In genomic region chr20:61828891-61829290, GRCh38 we compare ENCODE assay signal across 18 cellular contexts.
A peak's percentile ranks its signal among the peaks of the same experiment; 100 is the strongest.
DNase-seq lines count a peak whose midpoint lies in the region; ATAC-seq and TF ChIP-seq lines count a peak whose summit lies in the region.
"Had no signal": no experiment of that assay in that cellular context is flagged by ENCODE, and none has a peak within 500 bp of the region (broad histone marks: within the 10 kb centered on the region; RNA-seq: fewer than 3 reads in every experiment).

No MANE protein-coding gene starts in this region.

- no peaks in the 10 kb centered on the region for H3K4me1 Mint-ChIP-seq in chondrocyte (ENCODE audit: low read depth)
- H3K4me1 Mint-ChIP-seq in Caco-2 (ENCODE audit: low read depth, unreplicated experiment): no peaks in the 10 kb centered on the region
- H3K4me1 Mint-ChIP-seq: B cell; CD8-positive, alpha-beta memory T cell had no signal

- H3K14ac ChIP-seq in neuronal stem cell (ENCODE audit: low read length): no peak overlapping the region

- no peak overlapping the region for H4K8ac ChIP-seq in neuronal stem cell (ENCODE audit: low read depth, low read length)

- H3K18ac ChIP-seq in neuronal stem cell (ENCODE audit: low read length): no peak overlapping the region

- H3K4me3 Mint-ChIP-seq in chondrocyte (ENCODE audit: unreplicated experiment) (no peak overlapping the region), Caco-2 (ENCODE audit: unreplicated experiment) (no peak overlapping the region)
- H3K4me3 Mint-ChIP-seq: B cell; CD14-positive monocyte; CD4-positive, alpha-beta T cell; CD8-positive, alpha-beta memory T cell; HFFc6 had no signal

- H3K27ac ChIP-seq in neuronal stem cell (replicated peaks; ENCODE audit: low read length): no peak overlapping the region
- no peak overlapping the region for H3K27ac ChIP-seq in coronary artery
- H3K27ac ChIP-seq: 22Rv1; BLaER1 treated with 17β-estradiol and CSF1 and Interleukin-3, amounts not matched to agents 10 nM and 100 nM had no signal

- no peak overlapping the region for H2BK5ac ChIP-seq in neuronal stem cell (ENCODE audit: low read length)

- peak overlapping the region; percentile 46 for H3K23ac ChIP-seq in neuronal stem cell (ENCODE audit: low read depth, low read length, poor library complexity)

- no peak overlapping the region for H3K4ac ChIP-seq in neuronal stem cell (ENCODE audit: low read length)

- H3K4me2 ChIP-seq in neuronal stem cell (ENCODE audit: insufficient read depth, low read length, poor library complexity, severe bottlenecking): no peak overlapping the region
- H3K4me2 ChIP-seq: BLaER1 treated with 17β-estradiol and CSF1 and Interleukin-3, amounts not matched to agents 10 nM and 100 nM had no signal

- no peak overlapping the region for H3K9ac ChIP-seq in neuronal stem cell (ENCODE audit: low read depth, low read length, poor library complexity)
- H3K9ac ChIP-seq: BLaER1 treated with 17β-estradiol and CSF1 and Interleukin-3, amounts not matched to agents 10 nM and 100 nM had no signal

- no peak overlapping the region for H2AK5ac ChIP-seq in neuronal stem cell (ENCODE audit: low read depth, low read length)

- H2BK15ac ChIP-seq in neuronal stem cell (ENCODE audit: low read length): no peak overlapping the region

- CTCF ChIA-PET in Caco-2 (lab: Charles Lee): no interaction called here

- DNase-seq in Right ventricle myocardium inferior (ENCODE audit: missing footprints): peak; percentile 28
- DNase-seq in left cardiac atrium: no peak
- peak; percentile 59 for DNase-seq in chondrocyte (ENCODE audit: low spot score)
- DNase-seq in neuronal stem cell (ENCODE audit: low spot score): no peak
- DNase-seq in Caco-2: no peak
- no peak for DNase-seq in coronary artery (ENCODE audit: low spot score)
- DNase-seq: Calu3; CD4-positive, alpha-beta T cell; CD8-positive, alpha-beta memory T cell; DND-41; GOT3; HFFc6 had no signal

- ATAC-seq in Right ventricle myocardium inferior: no peak
- ATAC-seq in left cardiac atrium: no peak
- ATAC-seq in esophagus mucosa: no peak

- no peak overlapping the region for H2BK120ac ChIP-seq in neuronal stem cell (ENCODE audit: low read depth, low read length)

- H3K79me1 ChIP-seq in neuronal stem cell (ENCODE audit: low read depth, low read length): no peaks in the 10 kb centered on the region

- H3K9me3 Mint-ChIP-seq in chondrocyte (ENCODE audit: low read depth): peaks cover 14% of the 10 kb centered on the region
- no peaks in the 10 kb centered on the region for H3K9me3 Mint-ChIP-seq in Caco-2 (ENCODE audit: unreplicated experiment)
- H3K9me3 Mint-ChIP-seq: CD4-positive, alpha-beta T cell; CD8-positive, alpha-beta memory T cell had no signal

- WGBS in neuronal stem cell (ENCODE audit: extremely low coverage in 2 of 2, insufficient read length in 2 of 2, insufficient replicate concordance in 1 of 2), 2 donors: no CpG with 5 or more reads among the region's 14 CpGs

- POLR2A ChIA-PET in Caco-2 (lab: Charles Lee): interaction anchor here (0.5 kb wide), 1 partner anchor 18 kb away, joined by 3 read pairs; no protein-coding TSS in a partner anchor

- no peaks in the 10 kb centered on the region for H3K4me1 ChIP-seq in neuronal stem cell (ENCODE audit: control insufficient read depth in 2 of 2, insufficient read depth in 1 of 2, low read depth in 1 of 2, low read length in 2 of 2)
- H3K4me1 ChIP-seq in Caco-2: no peaks in the 10 kb centered on the region
- H3K4me1 ChIP-seq: HAP-1 had no signal

- no TSS peak for BruUV-seq in Caco-2 (replicated peaks; lab: Mats Ljungman, UMichigan)

- no peak overlapping the region for H2BK12ac ChIP-seq in neuronal stem cell (ENCODE audit: low read length)

- intact Hi-C loops in Right ventricle myocardium inferior (cut with DNase I) (no loop called here), left cardiac atrium (cut with DNase I) (no loop called here), Caco-2 (cut with micrococcal nuclease; ENCODE audit: unreplicated experiment) (no loop called here)

- H3K36me3 Mint-ChIP-seq in chondrocyte (ENCODE audit: low read depth): no peaks in the 10 kb centered on the region
- H3K36me3 Mint-ChIP-seq in Caco-2 (ENCODE audit: insufficient read depth, unreplicated experiment): no peaks in the 10 kb centered on the region
- H3K36me3 Mint-ChIP-seq: CD14-positive monocyte; CD8-positive, alpha-beta memory T cell had no signal

- H4K91ac ChIP-seq in neuronal stem cell (ENCODE audit: low read depth, low read length, poor library complexity): no peak overlapping the region

- TF ChIP-seq CTCF in chondrocyte (IDR thresholded peaks at IDR 0.05) (no peak), Caco-2 (IDR thresholded peaks at IDR 0.05; ENCODE audit: insufficient read depth in 1 of 2, low read depth in 1 of 2, low read length in 1 of 2, severe bottlenecking in 1 of 2, unreplicated experiment in 1 of 2) (no peak), coronary artery (IDR thresholded peaks at IDR 0.05) (no peak)

- peaks cover 0 to 1% (median 0%) of the 10 kb centered on the region in 3 experiments for H3K27me3 ChIP-seq in neuronal stem cell (ENCODE audit: control insufficient read depth in 3 of 3, insufficient read depth in 3 of 3, low read depth in 1 of 3, low read length in 3 of 3)
- no peaks in the 10 kb centered on the region for H3K27me3 ChIP-seq in Caco-2 (replicated peaks; ENCODE audit: control insufficient read depth, insufficient read depth, low read length)
- H3K27me3 ChIP-seq: BLaER1 treated with 17β-estradiol and CSF1 and Interleukin-3, amounts not matched to agents 10 nM and 100 nM had no signal

- H3K36me3 ChIP-seq in neuronal stem cell (replicated peaks in 1 of 2; ENCODE audit: control insufficient read depth in 2 of 2, insufficient read depth in 2 of 2, low read length in 2 of 2) (no peaks in the 10 kb centered on the region), Caco-2 (ENCODE audit: control insufficient read depth, insufficient read depth, low read length) (no peaks in the 10 kb centered on the region)
- H3K36me3 ChIP-seq: BLaER1 treated with 17β-estradiol and CSF1 and Interleukin-3, amounts not matched to agents 10 nM and 100 nM; HAP-1 had no signal

- H3K9me3 ChIP-seq in neuronal stem cell (replicated peaks in 1 of 2; ENCODE audit: control insufficient read depth in 2 of 2, insufficient read depth in 1 of 2, low read depth in 1 of 2, low read length in 2 of 2): peaks cover 6 to 10% of the 10 kb centered on the region in 2 donors
- H3K9me3 ChIP-seq in Caco-2: peaks cover 18% of the 10 kb centered on the region
- H3K9me3 ChIP-seq: HAP-1 had no signal

- H3K27ac Mint-ChIP-seq in chondrocyte (ENCODE audit: unreplicated experiment) (no peak overlapping the region), Caco-2 (ENCODE audit: unreplicated experiment) (no peak overlapping the region)
- H3K27ac Mint-ChIP-seq: B cell; CD14-positive monocyte; CD4-positive, alpha-beta T cell; CD8-positive, alpha-beta memory T cell; HFFc6 had no signal

- peaks cover 8% of the 10 kb centered on the region for H3K27me3 Mint-ChIP-seq in chondrocyte (ENCODE audit: low read depth)
- H3K27me3 Mint-ChIP-seq in Caco-2 (ENCODE audit: insufficient read depth, unreplicated experiment): peaks cover 32% of the 10 kb centered on the region
- H3K27me3 Mint-ChIP-seq: B cell; CD4-positive, alpha-beta T cell had no signal

- H3K4me3 ChIP-seq in neuronal stem cell (ENCODE audit: low read length in 2 of 2) (no peak overlapping the region), Caco-2 (ENCODE audit: low read depth, low read length) (no peak overlapping the region), coronary artery (no peak overlapping the region)
- H3K4me3 ChIP-seq: BLaER1 treated with 17β-estradiol and CSF1 and Interleukin-3, amounts not matched to agents 10 nM and 100 nM; HAP-1 had no signal

- no peak overlapping the region for H2AFZ ChIP-seq in neuronal stem cell (ENCODE audit: low read length)

Comparison
In these comparisons a context has a peak if more than half of its experiments do, and no peak if none do; other contexts are left out.
1. DNase-seq: peak in Right ventricle myocardium inferior (single experiment) and chondrocyte (single experiment); none in left cardiac atrium (single experiment), neuronal stem cell (single experiment), Caco-2 (0 of 2) and coronary artery (single experiment).